In genomic region chr17:17837966-17838962, GRCh38 we compare ENCODE assay signal across 1 cellular context.
TF ChIP-seq lines count a peak whose summit lies in the region.

No MANE protein-coding gene starts in this region.

TF ChIP-seq in K562, 482 proteins besides CTCF, POLR2A, EP300 and RAD21 (continued from another document and continues in another):
- TF ChIP-seq RREB1 (CRISPR knock-in tag; IDR thresholded peaks at IDR 0.05) (no peak), ZNF583 (CRISPR knock-in tag; IDR thresholded peaks at IDR 0.05) (no peak), CBFA2T2 (conservative IDR thresholded peaks at IDR 0.05) (0 out of 2 replicates have a peak, but pooled peaks have one; percentile 21), MEF2A (IDR thresholded peaks at IDR 0.05; ENCODE audit: control insufficient read depth, low read depth, low read length) (no peak), TOE1 (IDR thresholded peaks at IDR 0.05; ENCODE audit: borderline replicate concordance) (no peak), TOE1 (CRISPR knock-in tag; IDR thresholded peaks at IDR 0.05; ENCODE audit: borderline replicate concordance, low read depth) (no peak), TGIF2 (CRISPR knock-in tag; IDR thresholded peaks at IDR 0.05) (no peak), RBM15 (IDR thresholded peaks at IDR 0.05; ENCODE audit: insufficient read depth, low read length) (no peak), HDAC3 (IDR thresholded peaks at IDR 0.05; ENCODE audit: borderline replicate concordance, partially characterized antibody) (no peak), PRDM10 (IDR thresholded peaks at IDR 0.05; ENCODE audit: partially characterized antibody) (peak; percentile 73), ZNF75A (CRISPR knock-in tag; IDR thresholded peaks at IDR 0.05) (no peak), MCM2 (IDR thresholded peaks at IDR 0.05; ENCODE audit: low read depth) (no peak), ZFP91 (CRISPR knock-in tag; IDR thresholded peaks at IDR 0.05) (no peak), ZNF175 (CRISPR knock-in tag; IDR thresholded peaks at IDR 0.05; ENCODE audit: low read depth) (no peak), MLLT1 (IDR thresholded peaks at IDR 0.05) (peak in 1 of 2 experiments; percentile 38; a peak in 1 of 4 replicates), NR2C1 (IDR thresholded peaks at IDR 0.05) (no peak), NR2C1 (tag; IDR thresholded peaks at IDR 0.05) (no peak), TCFL5 (CRISPR knock-in tag; conservative IDR thresholded peaks at IDR 0.05) (no peak), FOSL1 (tag; conservative IDR thresholded peaks at IDR 0.05) (peak; percentile 31; the same call in 1 of the 2 replicates), ARID3B (CRISPR knock-in tag; IDR thresholded peaks at IDR 0.05; ENCODE audit: borderline replicate concordance) (no peak), TCF7 (IDR thresholded peaks at IDR 0.05; ENCODE audit: borderline replicate concordance) (0 out of 2 replicates have a peak, but pooled peaks have one; percentile 29), MIER1 (IDR thresholded peaks at IDR 0.05; ENCODE audit: low read depth) (no peak), PHF20 (IDR thresholded peaks at IDR 0.05; ENCODE audit: partially characterized antibody) (no peak), ZNF311 (CRISPR knock-in tag; IDR thresholded peaks at IDR 0.05) (no peak), ZNF589 (CRISPR knock-in tag; IDR thresholded peaks at IDR 0.05; ENCODE audit: low read depth) (no peak), TEAD1 (CRISPR knock-in tag; IDR thresholded peaks at IDR 0.05) (no peak), HINFP (tag; conservative IDR thresholded peaks at IDR 0.05; ENCODE audit: low read depth) (no peak), ZNF253 (CRISPR knock-in tag; conservative IDR thresholded peaks at IDR 0.05) (no peak), SMAD3 (CRISPR knock-in tag; conservative IDR thresholded peaks at IDR 0.05) (no peak), ZNF764 (CRISPR knock-in tag; IDR thresholded peaks at IDR 0.05; ENCODE audit: low read depth) (no peak), GABPB1 (CRISPR knock-in tag; IDR thresholded peaks at IDR 0.05) (no peak), JUNB (CRISPR knock-in tag; conservative IDR thresholded peaks at IDR 0.05) (no peak), SREBF1 (IDR thresholded peaks at IDR 0.05; ENCODE audit: borderline replicate concordance, low read depth, low read length) (0 out of 2 replicates have a peak, but pooled peaks have one; percentile 64), SMARCC2 (IDR thresholded peaks at IDR 0.05; ENCODE audit: low read depth) (no peak), YY1 (IDR thresholded peaks at IDR 0.05; ENCODE audit: borderline replicate concordance in 1 of 3, control insufficient read depth in 1 of 3, extremely low read depth in 1 of 3, insufficient read depth in 3 of 3, insufficient read length in 1 of 3, insufficient replicate concordance in 2 of 3, low read depth in 1 of 3, low read length in 2 of 3) (no peak), POLR3A (IDR thresholded peaks at IDR 0.05; ENCODE audit: borderline replicate concordance, extremely low read depth, insufficient read depth, insufficient read length) (no peak), SRSF1 (IDR thresholded peaks at IDR 0.05; ENCODE audit: low read depth, low read length) (no peak), KDM2B (CRISPR knock-in tag; IDR thresholded peaks at IDR 0.05) (no peak), PYGO2 (tag; IDR thresholded peaks at IDR 0.05) (no peak)
- TF ChIP-seq, protein P1, sequence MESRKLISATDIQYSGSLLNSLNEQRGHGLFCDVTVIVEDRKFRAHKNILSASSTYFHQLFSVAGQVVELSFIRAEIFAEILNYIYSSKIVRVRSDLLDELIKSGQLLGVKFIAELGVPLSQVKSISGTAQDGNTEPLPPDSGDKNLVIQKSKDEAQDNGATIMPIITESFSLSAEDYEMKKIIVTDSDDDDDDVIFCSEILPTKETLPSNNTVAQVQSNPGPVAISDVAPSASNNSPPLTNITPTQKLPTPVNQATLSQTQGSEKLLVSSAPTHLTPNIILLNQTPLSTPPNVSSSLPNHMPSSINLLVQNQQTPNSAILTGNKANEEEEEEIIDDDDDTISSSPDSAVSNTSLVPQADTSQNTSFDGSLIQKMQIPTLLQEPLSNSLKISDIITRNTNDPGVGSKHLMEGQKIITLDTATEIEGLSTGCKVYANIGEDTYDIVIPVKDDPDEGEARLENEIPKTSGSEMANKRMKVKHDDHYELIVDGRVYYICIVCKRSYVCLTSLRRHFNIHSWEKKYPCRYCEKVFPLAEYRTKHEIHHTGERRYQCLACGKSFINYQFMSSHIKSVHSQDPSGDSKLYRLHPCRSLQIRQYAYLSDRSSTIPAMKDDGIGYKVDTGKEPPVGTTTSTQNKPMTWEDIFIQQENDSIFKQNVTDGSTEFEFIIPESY (CRISPR knock-in tag; IDR thresholded peaks at IDR 0.05): no peak
- TF ChIP-seq, protein P2, sequence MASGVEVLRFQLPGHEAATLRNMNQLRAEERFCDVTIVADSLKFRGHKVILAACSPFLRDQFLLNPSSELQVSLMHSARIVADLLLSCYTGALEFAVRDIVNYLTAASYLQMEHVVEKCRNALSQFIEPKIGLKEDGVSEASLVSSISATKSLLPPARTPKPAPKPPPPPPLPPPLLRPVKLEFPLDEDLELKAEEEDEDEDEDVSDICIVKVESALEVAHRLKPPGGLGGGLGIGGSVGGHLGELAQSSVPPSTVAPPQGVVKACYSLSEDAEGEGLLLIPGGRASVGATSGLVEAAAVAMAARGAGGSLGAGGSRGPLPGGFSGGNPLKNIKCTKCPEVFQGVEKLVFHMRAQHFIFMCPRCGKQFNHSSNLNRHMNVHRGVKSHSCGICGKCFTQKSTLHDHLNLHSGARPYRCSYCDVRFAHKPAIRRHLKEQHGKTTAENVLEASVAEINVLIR (CRISPR knock-in tag; IDR thresholded peaks at IDR 0.05): no peak
- TF ChIP-seq, protein P3, sequence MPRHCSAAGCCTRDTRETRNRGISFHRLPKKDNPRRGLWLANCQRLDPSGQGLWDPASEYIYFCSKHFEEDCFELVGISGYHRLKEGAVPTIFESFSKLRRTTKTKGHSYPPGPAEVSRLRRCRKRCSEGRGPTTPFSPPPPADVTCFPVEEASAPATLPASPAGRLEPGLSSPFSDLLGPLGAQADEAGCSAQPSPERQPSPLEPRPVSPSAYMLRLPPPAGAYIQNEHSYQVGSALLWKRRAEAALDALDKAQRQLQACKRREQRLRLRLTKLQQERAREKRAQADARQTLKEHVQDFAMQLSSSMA (CRISPR knock-in tag; IDR thresholded peaks at IDR 0.05): no peak
- TF ChIP-seq, protein P4, sequence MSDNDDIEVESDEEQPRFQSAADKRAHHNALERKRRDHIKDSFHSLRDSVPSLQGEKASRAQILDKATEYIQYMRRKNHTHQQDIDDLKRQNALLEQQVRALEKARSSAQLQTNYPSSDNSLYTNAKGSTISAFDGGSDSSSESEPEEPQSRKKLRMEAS (CRISPR knock-in tag; IDR thresholded peaks at IDR 0.05): no peak
